In genomic region chr12:66160704-66161103, GRCh38 we compare ENCODE assay signal across 27 cellular contexts. TPM values are rescaled to one million over a fixed set of nuclear protein-coding genes. Genes with fewer than 3 reads are reported as not detected.
"Had no signal": no experiment of that assay in that cellular context is flagged by ENCODE, and none has a peak within 500 bp of the region (broad histone marks: within the 10 kb centered on the region; RNA-seq: fewer than 3 reads in every experiment).

No MANE protein-coding gene starts in this region.

- H3K4me1 ChIP-seq: neural progenitor cell had no signal

- H3K4me3 Mint-ChIP-seq: effector memory CD8-positive, alpha-beta T cell; immature natural killer cell; naive thymus-derived CD4-positive, alpha-beta T cell; nephron; neural progenitor cell; stimulated activated memory B cell treated with anti-CD40 and anti-IgM and Interleukin-4, amounts not matched to agents 10 μg/mL and 1 μg/mL and 100 μg/mL, for 72 hours had no signal

- H2AFZ ChIP-seq: neural progenitor cell had no signal

- H3K4me3 ChIP-seq: esophagus squamous epithelium, neural progenitor cell, ovary, sigmoid colon, thoracic aorta, tibial nerve, upper lobe of left lung had no signal

- H3K27me3 Mint-ChIP-seq: effector memory CD8-positive, alpha-beta T cell; naive thymus-derived CD4-positive, alpha-beta T cell; stimulated activated memory B cell treated with anti-CD40 and anti-IgM and Interleukin-4, amounts not matched to agents 10 μg/mL and 1 μg/mL and 100 μg/mL, for 72 hours had no signal

- H3K4me2 ChIP-seq: neural progenitor cell had no signal

- H3K36me3 ChIP-seq: ovary, thoracic aorta had no signal

- H3K9ac ChIP-seq: neural progenitor cell had no signal

- ATAC-seq: effector memory CD8-positive, alpha-beta T cell; left ventricle myocardium superior; naive thymus-derived CD4-positive, alpha-beta T cell; stimulated activated memory B cell treated with anti-CD40 and anti-IgM and Interleukin-4, amounts not matched to agents 10 μg/mL and 1 μg/mL and 100 μg/mL, for 72 hours; stimulated activated naive CD8-positive, alpha-beta T cell treated with anti-CD3 and anti-CD28 coated beads, Interleukin-15, Interleukin-2, amounts not matched to agents 100 U/mL and 50 U/mL, for 24 hours had no signal

- H3K27ac Mint-ChIP-seq: nephron; neural progenitor cell; stimulated activated memory B cell treated with anti-CD40 and anti-IgM and Interleukin-4, amounts not matched to agents 10 μg/mL and 1 μg/mL and 100 μg/mL, for 72 hours had no signal

- H3K27me3 ChIP-seq: esophagus squamous epithelium, neural progenitor cell, ovary, sigmoid colon, tibial nerve, upper lobe of left lung had no signal

- FAIRE-seq: endometrium, urothelium cell line had no signal

- H3K27ac ChIP-seq: esophagus squamous epithelium, neural progenitor cell, ovary, sigmoid colon, thoracic aorta, tibial nerve, upper lobe of left lung had no signal

- H3K9me3 ChIP-seq: ovary, sigmoid colon, thoracic aorta, upper lobe of left lung had no signal

- H3K9me3 Mint-ChIP-seq: effector memory CD8-positive, alpha-beta T cell; immature natural killer cell; stimulated activated memory B cell treated with anti-CD40 and anti-IgM and Interleukin-4, amounts not matched to agents 10 μg/mL and 1 μg/mL and 100 μg/mL, for 72 hours had no signal

- DNase-seq: cortex of kidney; effector memory CD8-positive, alpha-beta T cell; erythroblast; esophagus squamous epithelium; foreskin melanocyte; hypothalamus; immature natural killer cell; islet precursor cell; left ventricle myocardium superior; mesendoderm; midbrain; naive thymus-derived CD4-positive, alpha-beta T cell; occipital lobe; ovary; retina; sigmoid colon; stimulated activated CD4-positive, alpha-beta T cell treated with anti-CD3 and anti-CD28 coated beads, Interleukin-4, amount 100 ng/mL, for 4 hours; stimulated activated naive CD8-positive, alpha-beta T cell treated with anti-CD3 and anti-CD28 coated beads, Interleukin-15, Interleukin-2, amounts not matched to agents 100 U/mL and 50 U/mL, for 24 hours; substantia nigra had no signal

- H3K4me1 Mint-ChIP-seq: nephron, neural progenitor cell had no signal

RNA-seq across cellular contexts. Expression of gene IRAK3, which starts 28.3 kb away (rescaled TPM):
- polyA plus RNA-seq: naive thymus-derived CD4-positive, alpha-beta T cell had no signal
